20 cellular contexts compared by ENCODE assay signal in genomic region chr1:225937048-225937968, GRCh38. TPM values are rescaled to one million over a fixed set of nuclear protein-coding genes. Genes with fewer than 3 reads are reported as not detected.
"Had no signal": no experiment of that assay in that cellular context is flagged by ENCODE, and none has a peak within 500 bp of the region (broad histone marks: within the 10 kb centered on the region; RNA-seq: fewer than 3 reads in every experiment).

No MANE protein-coding gene starts in this region.

- H3K4me2 ChIP-seq: neural progenitor cell had no signal

- DNase-seq: activated CD4-positive, alpha-beta T cell treated with anti-CD3 and anti-CD28 coated beads, Interleukin-2, amount 10 ng/mL, durations not matched to agents 24 days and 14 days; activated CD4-positive, CD25-positive, alpha-beta regulatory T cell; activated CD8-positive, alpha-beta memory T cell treated with anti-CD3 and anti-CD28 coated beads, Interleukin-2, amount 50 U/mL, for 48 hours; activated gamma-delta T cell treated with Interleukin-2 at 50 U/mL for 16 hours; activated T-cell treated with anti-CD3 and anti-CD28 coated beads, Interleukin-2, amount 50 U/mL, for 72 hours; amniotic stem cell; caudate nucleus; colonic mucosa; esophagus squamous epithelium; foreskin fibroblast; glutamatergic neuron; pancreas; T-helper 17 cell; upper lobe of right lung had no signal

- H3K4me3 ChIP-seq: colonic mucosa, esophagus squamous epithelium, lung, neural progenitor cell, pancreas, thoracic aorta, upper lobe of right lung had no signal

- H3K4me1 ChIP-seq: colonic mucosa, pancreas had no signal

- H3K27ac ChIP-seq: colonic mucosa, esophagus squamous epithelium, neural progenitor cell, pancreas, thoracic aorta, upper lobe of right lung had no signal

- ATAC-seq: activated T-cell treated with anti-CD3 and anti-CD28 coated beads, Interleukin-2, amount 50 U/mL, for 72 hours; pancreas; stimulated activated effector memory CD8-positive, alpha-beta T cell treated with anti-CD3 and anti-CD28 coated beads, Interleukin-12 subunit alpha, Interleukin-12 subunit beta, amount 100 ng/mL, for 72 hours; T-helper 17 cell; upper lobe of right lung had no signal

- H3K9me3 ChIP-seq: colonic mucosa, esophagus squamous epithelium, pancreas, thoracic aorta, upper lobe of right lung had no signal

- FAIRE-seq: endothelial cell of umbilical vein, pancreas, TTC549 had no signal

- H3K27me3 ChIP-seq: colonic mucosa, esophagus squamous epithelium, pancreas, upper lobe of right lung had no signal

- H3K9ac ChIP-seq: neural progenitor cell had no signal

- H2AFZ ChIP-seq: neural progenitor cell had no signal

- H3K36me3 ChIP-seq: colonic mucosa, esophagus squamous epithelium, neural progenitor cell, pancreas, thoracic aorta, upper lobe of right lung had no signal

RNA-seq across cellular contexts. Expression of gene LEFTY2, which starts 3.7 kb away (rescaled TPM):
- total RNA-seq: activated CD4-positive, alpha-beta T cell treated with anti-CD3 and anti-CD28 coated beads, Interleukin-2, amount 10 ng/mL, durations not matched to agents 24 days and 14 days; activated T-cell treated with anti-CD3 and anti-CD28 coated beads, Interleukin-2, amount 50 U/mL, for 72 hours; endothelial cell of umbilical vein; esophagus squamous epithelium; T-helper 17 cell had no signal

RNA-seq across cellular contexts. Expression of gene LEFTY1, which starts 48.4 kb away (rescaled TPM):
- total RNA-seq: activated CD4-positive, alpha-beta T cell treated with anti-CD3 and anti-CD28 coated beads, Interleukin-2, amount 10 ng/mL, durations not matched to agents 24 days and 14 days; activated T-cell treated with anti-CD3 and anti-CD28 coated beads, Interleukin-2, amount 50 U/mL, for 72 hours; endothelial cell of umbilical vein; esophagus squamous epithelium; thoracic aorta had no signal
- polyA plus RNA-seq: endothelial cell of umbilical vein had no signal
